In genomic region chr19:48993175-48994034, GRCh38 we compare ENCODE assay signal across 8 cellular contexts. TPM values are rescaled to one million over a fixed set of nuclear protein-coding genes. Genes with fewer than 3 reads are reported as not detected.
A peak's percentile ranks its signal among the peaks of the same experiment; 100 is the strongest.
DNase-seq lines count a peak whose midpoint lies in the region; ATAC-seq and TF ChIP-seq lines count a peak whose summit lies in the region.

Gene GYS1 (minus strand): TSS chr19:48993309. CDS start chr19:48993112, 197 bp downstream.
Gene RUVBL2 (plus strand): TSS chr19:48993887. CDS start chr19:48993912, 25 bp downstream.

- H3K36me3 ChIP-seq in Panc1 (ENCODE audit: control insufficient read depth, insufficient read depth, low read length) (peaks cover 8% of the 10 kb centered on the region; the same call in 1 of the 2 replicates), muscle layer of duodenum (ENCODE audit: control insufficient read depth in 1 of 2, insufficient read depth in 2 of 2, low read length in 2 of 2) (peaks cover 0 to 14% of the 10 kb centered on the region in 2 donors)

- in situ Hi-C loops in Panc1 (cut with HindIII; ENCODE audit: low pct_unique_long_range_greater_than_20kb, low sequenced_read_pairs), result no loop called here

- no TSS peak for BruUV-seq in Panc1 (replicated peaks; lab: Mats Ljungman, UMichigan)

- ATAC-seq in GM21717 (IDR thresholded peaks at IDR 0.05; ENCODE audit: unreplicated experiment) (peak; percentile 75), Panc1 (peak; percentile 97), esophagus mucosa (peak; percentile 92)

- intact Hi-C loops in Panc1 (cut with micrococcal nuclease; ENCODE audit: unreplicated experiment), result no loop called here

- POLR2A ChIA-PET in Panc1 (lab: Charles Lee), result interaction anchor here (0.5 to 0.7 kb wide), 11 partner anchors 17 to 1343 kb away, joined by 3 to 7 read pairs (median 3); no protein-coding TSS in a partner anchor

- CTCF ChIA-PET in Panc1 (lab: Charles Lee), result interaction anchor here (0.5 to 1.5 kb wide), 10 partner anchors 16 to 1731 kb away, joined by 3 to 11 read pairs (median 3); partner anchors contain the start of gene FTL

- peak within 1 kb of the TSS; percentile 79 to 96 for H3K4me3 ChIP-seq in Panc1 (ENCODE audit: low read depth in 2 of 2, low read length in 2 of 2)
- H3K4me3 ChIP-seq in muscle layer of duodenum (ENCODE audit: low read depth in 1 of 2, low read length in 2 of 2), result peak within 1 kb of the TSS; percentile 87 to 92

- peak; percentile 94 for TF ChIP-seq CTCF in Panc1 (IDR thresholded peaks at IDR 0.05)

- H3K27ac ChIP-seq in Panc1 (ENCODE audit: low read length) (peak within 1 kb of the TSS; percentile 95), muscle layer of duodenum (ENCODE audit: low read length) (peak within 1 kb of the TSS; percentile 98)

- H3K4me1 ChIP-seq in Panc1 (ENCODE audit: control insufficient read depth, insufficient read depth, low read length), result no peaks in the 10 kb centered on the region
- H3K4me1 ChIP-seq in muscle layer of duodenum (ENCODE audit: control insufficient read depth in 1 of 2, insufficient read depth in 2 of 2, low read length in 2 of 2), result peaks cover 5 to 32% of the 10 kb centered on the region in 2 donors

- no peaks in the 10 kb centered on the region for H3K9me3 ChIP-seq in Panc1 (ENCODE audit: control insufficient read depth, insufficient read depth, low read depth, low read length)
- H3K9me3 ChIP-seq in muscle layer of duodenum (ENCODE audit: control insufficient read depth in 1 of 2, low read length in 2 of 2), result no peaks in the 10 kb centered on the region

- DNase-seq in DMS53 treated with DMSO at 0.1 percent for 48 hours (lab: John Stamatoyannopoulos, UW; ENCODE audit: unreplicated experiment) (peak; percentile 96), KG1 (lab: John Stamatoyannopoulos, UW) (peak; percentile 100), Panc1 (ENCODE audit: low read depth, low spot score) (peak; percentile 82)
- peak; percentile 99 for DNase-seq in activated T-cell treated with anti-CD3 and anti-CD28 coated beads, Interleukin-2, amount 50 U/mL, for 48 hours
- peak; percentile 99 to 100 for DNase-seq in stimulated activated CD8-positive, alpha-beta memory T cell treated with anti-CD3 and anti-CD28 coated beads, Interleukin-7, amount 100 ng/mL, for 48 hours (ENCODE audit: extremely low read depth in 1 of 2, low read depth in 1 of 2)

- H3K27me3 ChIP-seq in Panc1 (ENCODE audit: control insufficient read depth, insufficient read depth, low read length) (no peaks in the 10 kb centered on the region), muscle layer of duodenum (ENCODE audit: low read depth, low read length) (no peaks in the 10 kb centered on the region)

RNA-seq across cellular contexts. Expression of gene GYS1, which starts in this region (rescaled TPM):
- 20.2 TPM for total RNA-seq in Panc1 (2021; ENCODE audit: unreplicated experiment)
- polyA plus RNA-seq in Panc1 (2012; ENCODE audit: insufficient read length), result 31.7 TPM
- total RNA-seq in esophagus mucosa, result 50.8 TPM

RNA-seq across cellular contexts. Expression of gene RUVBL2, which starts in this region (rescaled TPM):
- total RNA-seq in Panc1 (2021; ENCODE audit: unreplicated experiment), result 170 TPM
- polyA plus RNA-seq in Panc1 (2012; ENCODE audit: insufficient read length), result 236 TPM
- total RNA-seq in esophagus mucosa, result 79.0 TPM

Comparison
In these comparisons a context has a peak if more than half of its experiments do, and no peak if none do; other contexts are left out.
1. Peak in every context shown above with its lines: DNase-seq, ATAC-seq, H3K4me3 ChIP-seq and H3K27ac ChIP-seq.